ENCODE assay signal across 22 cellular contexts in genomic region chr17:2980211-2980903, GRCh38.
"Had no signal": no experiment of that assay in that cellular context is flagged by ENCODE, and none has a peak within 500 bp of the region (broad histone marks: within the 10 kb centered on the region; RNA-seq: fewer than 3 reads in every experiment).

No MANE protein-coding gene starts in this region.

- H3K27ac Mint-ChIP-seq: activated CD4-positive, alpha-beta T cell treated with anti-CD3 and anti-CD28 coated beads for 36 hours; activated naive CD8-positive, alpha-beta T cell treated with anti-CD3 and anti-CD28 coated beads, Interleukin-2, amount 50 U/mL, for 24 hours; activated T-helper 2 cell treated with anti-CD3 and anti-CD28 coated beads, Interferon-gamma antibody, Interleukin-2, Interleukin-4, amounts not matched to agents 10 μg/mL and 5 μg/mL and 100 μg/mL, durations not matched to agents 14 hours and 24 hours and 36 hours; brain; mesothelial cell of epicardium; stimulated activated naive CD8-positive, alpha-beta T cell treated with anti-CD3 and anti-CD28 coated beads, Interleukin-15, amount 100 ng/mL, for 72 hours; T-helper 2 cell treated with Interferon-gamma antibody and Interleukin-4, amounts not matched to agents 5 μg/mL and 100 μg/mL, for 36 hours had no signal

- H3K9me3 Mint-ChIP-seq: activated naive CD8-positive, alpha-beta T cell treated with anti-CD3 and anti-CD28 coated beads, Interleukin-2, amount 50 U/mL, for 24 hours; activated T-helper 2 cell treated with anti-CD3 and anti-CD28 coated beads, Interferon-gamma antibody, Interleukin-2, Interleukin-4, amounts not matched to agents 10 μg/mL and 5 μg/mL and 100 μg/mL, durations not matched to agents 14 hours and 24 hours and 36 hours; mesothelial cell of epicardium; stimulated activated naive CD8-positive, alpha-beta T cell treated with anti-CD3 and anti-CD28 coated beads, Interleukin-15, amount 100 ng/mL, for 72 hours; T-helper 2 cell treated with Interferon-gamma antibody and Interleukin-4, amounts not matched to agents 5 μg/mL and 100 μg/mL, for 36 hours had no signal

- H3K4me3 ChIP-seq: dorsolateral prefrontal cortex, lower lobe of right lung, psoas muscle, skin epidermis, suprapubic skin, upper lobe of left lung had no signal

- H3K36me3 Mint-ChIP-seq: mesothelial cell of epicardium had no signal

- H3K4me3 Mint-ChIP-seq: activated CD4-positive, alpha-beta T cell treated with anti-CD3 and anti-CD28 coated beads for 36 hours; activated naive CD8-positive, alpha-beta T cell treated with anti-CD3 and anti-CD28 coated beads, Interleukin-2, amount 50 U/mL, for 24 hours; brain; mesothelial cell of epicardium; stimulated activated naive CD8-positive, alpha-beta T cell treated with anti-CD3 and anti-CD28 coated beads, Interleukin-15, amount 100 ng/mL, for 72 hours; T-helper 2 cell treated with Interferon-gamma antibody and Interleukin-4, amounts not matched to agents 5 μg/mL and 100 μg/mL, for 36 hours had no signal

- H3K9me3 ChIP-seq: lower lobe of right lung, psoas muscle, suprapubic skin, upper lobe of left lung had no signal

- H3K27me3 Mint-ChIP-seq: activated CD4-positive, alpha-beta T cell treated with anti-CD3 and anti-CD28 coated beads for 36 hours; activated naive CD8-positive, alpha-beta T cell treated with anti-CD3 and anti-CD28 coated beads, Interleukin-2, amount 50 U/mL, for 24 hours; stimulated activated naive CD8-positive, alpha-beta T cell treated with anti-CD3 and anti-CD28 coated beads, Interleukin-15, amount 100 ng/mL, for 72 hours had no signal

- H3K27ac ChIP-seq: dorsolateral prefrontal cortex, lower lobe of right lung, psoas muscle, skin epidermis, suprapubic skin, upper lobe of left lung had no signal

- DNase-seq: activated CD4-positive, alpha-beta T cell treated with anti-CD3 and anti-CD28 coated beads for 36 hours; activated CD4-positive, alpha-beta T cell treated with anti-CD3 and anti-CD28 coated beads, Interleukin-2, amount 50 U/mL, for 48 hours; activated naive CD4-positive, alpha-beta T cell treated with Interleukin-2 at 50 U/mL for 16 hours; activated naive CD8-positive, alpha-beta T cell treated with anti-CD3 and anti-CD28 coated beads, Interleukin-2, amount 50 U/mL, for 24 hours; anterior cingulate cortex; caudate nucleus; foreskin melanocyte; hypothalamus; lower lobe of right lung; psoas muscle; right cardiac atrium; stimulated activated CD4-positive, alpha-beta T cell treated with anti-CD3 and anti-CD28 coated beads, Interleukin-15, amount 100 ng/mL, for 24 hours; stimulated activated CD4-positive, alpha-beta T cell treated with anti-CD3 and anti-CD28 coated beads, Interleukin-2, amount 100 ng/mL, for 48 hours; stimulated activated naive CD8-positive, alpha-beta T cell treated with anti-CD3 and anti-CD28 coated beads, Interleukin-15, amount 100 ng/mL, for 72 hours had no signal

- H3K4me1 Mint-ChIP-seq: activated CD4-positive, alpha-beta T cell treated with anti-CD3 and anti-CD28 coated beads for 36 hours; activated naive CD8-positive, alpha-beta T cell treated with anti-CD3 and anti-CD28 coated beads, Interleukin-2, amount 50 U/mL, for 24 hours; stimulated activated naive CD8-positive, alpha-beta T cell treated with anti-CD3 and anti-CD28 coated beads, Interleukin-15, amount 100 ng/mL, for 72 hours had no signal

- H3K4me1 ChIP-seq: lower lobe of right lung, upper lobe of left lung had no signal

- ATAC-seq: activated CD4-positive, alpha-beta T cell treated with anti-CD3 and anti-CD28 coated beads for 36 hours; activated naive CD8-positive, alpha-beta T cell treated with anti-CD3 and anti-CD28 coated beads, Interleukin-2, amount 50 U/mL, for 24 hours; lower lobe of right lung; psoas muscle; right cardiac atrium; stimulated activated naive CD8-positive, alpha-beta T cell treated with anti-CD3 and anti-CD28 coated beads, Interleukin-15, amount 100 ng/mL, for 72 hours had no signal

- H3K27me3 ChIP-seq: dorsolateral prefrontal cortex, suprapubic skin, upper lobe of left lung had no signal
